Comparison of ENCODE assay signal across 1 cellular context in the genomic region with DNA sequence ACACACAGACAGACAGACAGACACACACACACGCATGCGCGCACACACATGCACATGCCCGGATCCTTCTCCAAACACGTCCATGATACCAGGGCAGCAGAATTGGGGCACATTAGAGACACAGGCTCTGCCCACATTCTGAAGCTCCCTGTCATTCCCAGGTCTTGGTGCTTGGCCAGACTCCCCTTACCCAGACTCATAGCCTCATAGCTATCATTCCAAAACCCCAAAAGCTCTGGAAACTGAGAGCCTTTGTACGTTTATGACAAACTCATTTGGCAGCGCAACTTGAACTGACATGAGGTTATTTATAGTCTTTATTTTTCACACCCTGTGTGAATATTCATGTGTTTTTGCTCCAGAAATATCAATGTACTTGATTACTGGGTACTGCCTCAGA.
TF ChIP-seq lines count a peak whose summit lies in the region.

No MANE protein-coding gene starts in this region.

TF ChIP-seq in IMR-90, 13 proteins besides CTCF, POLR2A, EP300 and RAD21:
- TF ChIP-seq, protein P1, sequence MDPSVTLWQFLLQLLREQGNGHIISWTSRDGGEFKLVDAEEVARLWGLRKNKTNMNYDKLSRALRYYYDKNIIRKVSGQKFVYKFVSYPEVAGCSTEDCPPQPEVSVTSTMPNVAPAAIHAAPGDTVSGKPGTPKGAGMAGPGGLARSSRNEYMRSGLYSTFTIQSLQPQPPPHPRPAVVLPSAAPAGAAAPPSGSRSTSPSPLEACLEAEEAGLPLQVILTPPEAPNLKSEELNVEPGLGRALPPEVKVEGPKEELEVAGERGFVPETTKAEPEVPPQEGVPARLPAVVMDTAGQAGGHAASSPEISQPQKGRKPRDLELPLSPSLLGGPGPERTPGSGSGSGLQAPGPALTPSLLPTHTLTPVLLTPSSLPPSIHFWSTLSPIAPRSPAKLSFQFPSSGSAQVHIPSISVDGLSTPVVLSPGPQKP (IDR thresholded peaks at IDR 0.05; ENCODE audit: borderline replicate concordance, low read depth, low read length) = no peak
- TF ChIP-seq BHLHE40 (IDR thresholded peaks at IDR 0.05; ENCODE audit: low read depth, low read length) = no peak
- TF ChIP-seq MAZ (IDR thresholded peaks at IDR 0.05; ENCODE audit: borderline replicate concordance, low read depth, low read length) = no peak
- TF ChIP-seq MXI1 (IDR thresholded peaks at IDR 0.05; ENCODE audit: borderline replicate concordance, low read depth, low read length) = no peak
- no peak for TF ChIP-seq MAFK (IDR thresholded peaks at IDR 0.05; ENCODE audit: low read depth, low read length)
- no peak for TF ChIP-seq CHD1 (IDR thresholded peaks at IDR 0.05; ENCODE audit: low read depth, low read length)
- no peak for TF ChIP-seq RFX5 (IDR thresholded peaks at IDR 0.05; ENCODE audit: low read depth, low read length)
- TF ChIP-seq, protein P2, sequence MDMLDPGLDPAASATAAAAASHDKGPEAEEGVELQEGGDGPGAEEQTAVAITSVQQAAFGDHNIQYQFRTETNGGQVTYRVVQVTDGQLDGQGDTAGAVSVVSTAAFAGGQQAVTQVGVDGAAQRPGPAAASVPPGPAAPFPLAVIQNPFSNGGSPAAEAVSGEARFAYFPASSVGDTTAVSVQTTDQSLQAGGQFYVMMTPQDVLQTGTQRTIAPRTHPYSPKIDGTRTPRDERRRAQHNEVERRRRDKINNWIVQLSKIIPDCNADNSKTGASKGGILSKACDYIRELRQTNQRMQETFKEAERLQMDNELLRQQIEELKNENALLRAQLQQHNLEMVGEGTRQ (IDR thresholded peaks at IDR 0.05; ENCODE audit: low read depth, low read length) = no peak
